In genomic region chr18:74110983-74111382, GRCh38 we compare ENCODE assay signal across 27 cellular contexts.
"Had no signal": no experiment of that assay in that cellular context is flagged by ENCODE, and none has a peak within 500 bp of the region (broad histone marks: within the 10 kb centered on the region; RNA-seq: fewer than 3 reads in every experiment).

No MANE protein-coding gene starts in this region.

- H2AFZ ChIP-seq: parathyroid adenoma had no signal

- H3K27me3 ChIP-seq: neutrophil, right lobe of liver, sigmoid colon, suprapubic skin, testis, tibial nerve, upper lobe of right lung, uterus had no signal

- H3K4me3 ChIP-seq: psoas muscle, right lobe of liver, sigmoid colon, smooth muscle cell, suprapubic skin, testis, tibial nerve, upper lobe of right lung, uterus had no signal

- H3K4me2 ChIP-seq: smooth muscle cell had no signal

- H3K36me3 ChIP-seq: neutrophil, right lobe of liver, sigmoid colon, suprapubic skin, upper lobe of right lung, uterus had no signal

- H3K27ac ChIP-seq: neutrophil, parathyroid adenoma, psoas muscle, right lobe of liver, sigmoid colon, suprapubic skin, testis, tibial nerve, upper lobe of right lung, uterus had no signal

- ATAC-seq: naive thymus-derived CD8-positive, alpha-beta T cell; natural killer cell treated with Interleukin-12 subunit alpha and Interleukin-12 subunit beta and Interleukin-15 and Interleukin-18, amount 100 ng/mL, for 72 hours; psoas muscle; right cardiac atrium; right lobe of liver; stimulated activated effector memory CD8-positive, alpha-beta T cell treated with anti-CD3 and anti-CD28 coated beads, Interleukin-12 subunit alpha, Interleukin-12 subunit beta, amount 100 ng/mL, for 72 hours; stimulated activated naive B cell treated with anti-CD40 and anti-IgM and Interleukin-4, amounts not matched to agents 10 μg/mL and 1 μg/mL and 100 μg/mL, for 72 hours; stimulated activated naive CD8-positive, alpha-beta T cell treated with anti-CD3 and anti-CD28 coated beads, Interleukin-15, amount 100 ng/mL, for 72 hours; stimulated activated naive CD8-positive, alpha-beta T cell treated with anti-CD3 and anti-CD28 coated beads, Interleukin-15, Interleukin-2, amounts not matched to agents 100 U/mL and 50 U/mL, for 24 hours; upper lobe of right lung had no signal

- H3K9me3 ChIP-seq: neutrophil, suprapubic skin, testis, upper lobe of right lung had no signal

- DNase-seq: naive B cell; naive thymus-derived CD8-positive, alpha-beta T cell; nephron progenitor cell; nucleus accumbens; posterior cingulate gyrus; psoas muscle; right cardiac atrium; right lobe of liver; sigmoid colon; stimulated activated CD4-positive, alpha-beta T cell treated with anti-CD3 and anti-CD28 coated beads, Interleukin-15, amount 100 ng/mL, for 24 hours; stimulated activated CD4-positive, alpha-beta T cell treated with anti-CD3 and anti-CD28 coated beads, Interleukin-2, amount 100 ng/mL, for 24 hours; stimulated activated CD4-positive, alpha-beta T cell treated with anti-CD3 and anti-CD28 coated beads, Interleukin-2, amount 100 ng/mL, for 48 hours; stimulated activated CD4-positive, alpha-beta T cell treated with anti-CD3 and anti-CD28 coated beads, Interleukin-4, amount 100 ng/mL, for 24 hours; stimulated activated naive B cell treated with anti-CD40 and anti-IgM and Interleukin-4, amounts not matched to agents 10 μg/mL and 1 μg/mL and 100 μg/mL, for 72 hours; stimulated activated naive CD8-positive, alpha-beta T cell treated with anti-CD3 and anti-CD28 coated beads, Interleukin-15, amount 100 ng/mL, for 72 hours; stimulated activated naive CD8-positive, alpha-beta T cell treated with anti-CD3 and anti-CD28 coated beads, Interleukin-15, Interleukin-2, amounts not matched to agents 100 U/mL and 50 U/mL, for 24 hours; substantia nigra; testis; upper lobe of right lung; uterus had no signal

- H3K4me1 ChIP-seq: parathyroid adenoma, psoas muscle, right lobe of liver, sigmoid colon, suprapubic skin, testis, tibial nerve, upper lobe of right lung, uterus had no signal

- H3K79me2 ChIP-seq: parathyroid adenoma had no signal
